In the genomic region with DNA sequence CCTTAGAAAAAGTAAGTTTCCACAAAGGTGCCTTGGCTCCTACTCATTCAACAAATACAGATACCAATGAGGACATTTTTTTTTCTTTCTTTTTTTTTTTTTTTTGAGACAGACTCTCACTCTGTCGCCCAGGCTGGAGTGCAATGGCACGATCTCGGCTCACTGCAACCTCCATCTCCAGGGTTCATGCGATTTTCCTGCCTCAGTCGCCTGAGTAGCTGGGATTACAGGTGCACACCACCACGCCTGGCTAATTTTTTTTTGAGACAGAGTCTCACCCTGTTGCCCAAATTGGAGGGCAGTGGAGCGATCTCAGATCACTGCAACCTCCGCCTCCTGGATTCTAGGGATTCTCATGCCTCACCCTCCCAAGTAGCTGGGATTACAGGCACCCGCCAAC, we compare ENCODE assay signal across 7 cellular contexts. TPM values are rescaled to one million over a fixed set of nuclear protein-coding genes. Genes with fewer than 3 reads are reported as not detected.
A peak's percentile ranks its signal among the peaks of the same experiment; 100 is the strongest.
DNase-seq lines count a peak whose midpoint lies in the region; ATAC-seq, FAIRE-seq and TF ChIP-seq lines count a peak whose summit lies in the region.
"Not testable (repeated sequence)": the region's sequence is repeated elsewhere in the genome, so short reads cannot be mapped to it uniquely, and the experiment has no call there.
"Had no signal": no experiment of that assay in that cellular context is flagged by ENCODE, and none has a peak within 500 bp of the region (broad histone marks: within the 10 kb centered on the region; RNA-seq: fewer than 3 reads in every experiment).

No MANE protein-coding gene starts in this region.

- not testable (repeated sequence) for H3K4me3 ChIP-seq in endodermal cell (ENCODE audit: low read length); HepG2 (replicated peaks in 1 of 3; ENCODE audit: insufficient read depth in 1 of 3, low read depth in 2 of 3, low read length in 3 of 3)

- in situ Hi-C loops in HepG2 (cut with HindIII; ENCODE audit: extremely low pct_ligation_motif_present, low pct_unique_long_range_greater_than_20kb), result not testable (repeated sequence)

- TF ChIP-seq EP300 in HepG2 (IDR thresholded peaks at IDR 0.05; ENCODE audit: low read depth in 2 of 2, low read length in 2 of 2); HepG2 (CRISPR knock-in tag; IDR thresholded peaks at IDR 0.05; ENCODE audit: borderline replicate concordance): not testable (repeated sequence)

- not testable (repeated sequence) for TF ChIP-seq POLR2A in HepG2 (IDR thresholded peaks at IDR 0.05; ENCODE audit: insufficient read depth in 1 of 2, low read depth in 2 of 2, low read length in 2 of 2)

- not testable (repeated sequence) for H3K27me3 ChIP-seq in endodermal cell (ENCODE audit: control insufficient read depth, insufficient read depth, low read length, poor library complexity, severe bottlenecking); HepG2 (ENCODE audit: control insufficient read depth in 1 of 2, insufficient read depth in 2 of 2, low read length in 2 of 2)

- H3K27me3 Mint-ChIP-seq in endodermal cell (ENCODE audit: insufficient read depth); progenitor cell of endocrine pancreas; type B pancreatic cell: not testable (repeated sequence)

- FAIRE-seq in HepG2 (lab: Jason Lieb, UNC), result not testable (repeated sequence)

- H3K9me3 ChIP-seq in endodermal cell (ENCODE audit: control insufficient read depth, low read length); HepG2 (ENCODE audit: low read length): not testable (repeated sequence)

- not testable (repeated sequence) for H2AFZ ChIP-seq in HepG2 (ENCODE audit: low read length)

- not testable (repeated sequence) for H3K9me3 Mint-ChIP-seq in endodermal cell; progenitor cell of endocrine pancreas (ENCODE audit: low read depth); type B pancreatic cell

- CTCF ChIA-PET in RWPE1 (lab: Yijun Ruan, JAX) (interaction anchor here (0.6 kb wide), 2 partner anchors 34 to 135 kb away, joined by 4 to 5 read pairs; no protein-coding TSS in a partner anchor), HepG2 (lab: Yijun Ruan, JAX; ENCODE audit: low intra/inter-chr PET ratio, low total read pairs) (interaction anchor here (0.9 kb wide), 1 partner anchor 25 kb away, joined by 3 read pairs; no protein-coding TSS in a partner anchor)

- not testable (repeated sequence) for TF ChIP-seq CTCF in 22Rv1 (IDR thresholded peaks at IDR 0.05); RWPE1 (conservative IDR thresholded peaks at IDR 0.05; ENCODE audit: low read depth); endodermal cell (conservative IDR thresholded peaks at IDR 0.05); HepG2 (CRISPR knock-in tag; IDR thresholded peaks at IDR 0.05); progenitor cell of endocrine pancreas (IDR thresholded peaks at IDR 0.05; ENCODE audit: unreplicated experiment); type B pancreatic cell (conservative IDR thresholded peaks at IDR 0.05)

- intact Hi-C loops in HepG2 (cut with micrococcal nuclease; ENCODE audit: unreplicated experiment), result not testable (repeated sequence)

- H3K4me3 Mint-ChIP-seq in endodermal cell; progenitor cell of endocrine pancreas (ENCODE audit: low read depth); type B pancreatic cell: not testable (repeated sequence)

- H3K36me3 Mint-ChIP-seq in endodermal cell (ENCODE audit: low read depth) (peaks cover 52% of the 10 kb centered on the region), progenitor cell of endocrine pancreas (ENCODE audit: insufficient read depth) (peaks cover 13% of the 10 kb centered on the region)
- H3K36me3 Mint-ChIP-seq in type B pancreatic cell, result not testable (repeated sequence)

- H3K4me1 Mint-ChIP-seq in endodermal cell; progenitor cell of endocrine pancreas (ENCODE audit: low read depth); type B pancreatic cell (ENCODE audit: unreplicated experiment): not testable (repeated sequence)

- H3K27ac ChIP-seq in 22Rv1 (peak overlapping the region; percentile 79), RWPE1 (peak overlapping the region; percentile 10; the same call in 1 of the 2 replicates), HepG2 (ENCODE audit: extremely low read length, insufficient read depth, low read length) (peak overlapping the region; percentile 74)
- H3K27ac ChIP-seq in endodermal cell (ENCODE audit: low read depth, low read length), result not testable (repeated sequence)

- H4K20me1 ChIP-seq in HepG2 (ENCODE audit: insufficient read depth, low read length), result peaks cover 14% of the 10 kb centered on the region; the same call in 1 of the 2 replicates

- not testable (repeated sequence) for BruUV-seq in HepG2 (replicated peaks; lab: Mats Ljungman, UMichigan)

- 90 to 97% methylated on average over 8 to 9 of the region's 9 CpGs for WGBS in endodermal cell (ENCODE audit: insufficient coverage in 1 of 2, insufficient read length in 1 of 2), 2 experiments
- 65% methylated on average over 9 of the region's 9 CpGs for WGBS in HepG2 (ENCODE audit: low lambda C conversion rate)

- peaks cover 17% of the 10 kb centered on the region for H3K79me2 ChIP-seq in HepG2 (ENCODE audit: insufficient read depth, low read length)

- not testable (repeated sequence) for TF ChIP-seq RAD21 in HepG2 (CRISPR knock-in tag; IDR thresholded peaks at IDR 0.05)

- ATAC-seq in HepG2, result peak; percentile 5; the same call in 2 of the 3 replicates

- H3K9ac ChIP-seq in endodermal cell (ENCODE audit: extremely low read depth, low read length, poor library complexity, severe bottlenecking), result not testable (repeated sequence)
- peak overlapping the region; percentile 16; the same call in 1 of the 2 replicates for H3K9ac ChIP-seq in HepG2 (ENCODE audit: insufficient read depth, low read depth, low read length)

- POLR2A ChIA-PET in RWPE1 (lab: Yijun Ruan, JAX; ENCODE audit: low non-redundant PET) (interaction anchor here (0.7 kb wide), 1 partner anchor 566 kb away, joined by 5 read pairs; no protein-coding TSS in a partner anchor), HepG2 (lab: Yijun Ruan, JAX) (interaction anchor here (1.0 to 1.5 kb wide), 3 partner anchors 9 to 43 kb away, joined by 3 to 5 read pairs (median 3); a partner anchor contains a TSS)

- H3K36me3 ChIP-seq in endodermal cell (ENCODE audit: control insufficient read depth, insufficient read depth, low read length), result peaks cover 66% of the 10 kb centered on the region
- peaks cover 17 to 40% of the 10 kb centered on the region in 2 experiments for H3K36me3 ChIP-seq in HepG2 (replicated peaks in 1 of 2; ENCODE audit: control insufficient read depth in 1 of 2, insufficient read depth in 2 of 2, low read length in 2 of 2)

- H3K4me2 ChIP-seq in HepG2 (ENCODE audit: low read depth, low read length), result peak overlapping the region; percentile 38; the same call in 1 of the 2 replicates

- not testable (repeated sequence) for DNase-seq in RWPE1 (ENCODE audit: low spot score); endodermal cell; HepG2 (ENCODE audit: low spot score); progenitor cell of endocrine pancreas (ENCODE audit: low spot score, unreplicated experiment); type B pancreatic cell (ENCODE audit: extremely low spot score, unreplicated experiment)

- H3K27ac Mint-ChIP-seq in endodermal cell (peak overlapping the region; percentile 23), progenitor cell of endocrine pancreas (peak overlapping the region; percentile 98), type B pancreatic cell (peak overlapping the region; percentile 77)

- not testable (repeated sequence) for H3K4me1 ChIP-seq in endodermal cell (ENCODE audit: control insufficient read depth, insufficient read depth, low read length)
- peaks cover 34% of the 10 kb centered on the region for H3K4me1 ChIP-seq in HepG2 (ENCODE audit: insufficient read depth, low read length)

RNA-seq across cellular contexts. Expression of a gene that starts 7.8 kb away (rescaled TPM):
- total RNA-seq in endodermal cell, result 100 to 1,000 TPM; 106 to 116 TPM
- 109 TPM for polyA plus RNA-seq in endodermal cell (2013, experiment 1 of 2)
- 99.3 TPM for polyA plus RNA-seq in endodermal cell (2013, experiment 2 of 2)
- 71.4 and 103 TPM in 2 replicates for total RNA-seq in HepG2 (2016; rRNA removed; fragmentation: Illumina TruSeq; extraction: Trizol)
- 34.6 and 40.9 TPM in 2 replicates for total RNA-seq in HepG2 (2016; cell fraction: cytosol; rRNA removed; fragmentation: Illumina TruSeq; extraction: Trizol; ENCODE audit: low read depth)
- total RNA-seq in HepG2 (2016; cell fraction: insoluble cytoplasmic fraction; rRNA removed; fragmentation: Illumina TruSeq; extraction: Trizol), result 68.8 and 97.8 TPM in 2 replicates
- 110 and 126 TPM in 2 replicates for total RNA-seq in HepG2 (2016; cell fraction: membrane; rRNA removed; fragmentation: Illumina TruSeq; extraction: Trizol)
- 55.1 and 65.4 TPM in 2 replicates for total RNA-seq in HepG2 (2016; cell fraction: nucleus; rRNA removed; fragmentation: Illumina TruSeq; extraction: Trizol)
- 112 and 115 TPM in 2 replicates for polyA plus RNA-seq in HepG2 (2011; rRNA removed)
- polyA plus RNA-seq in HepG2 (2011; cell fraction: cytosol; rRNA removed), result 113 and 122 TPM in 2 replicates
- 110 and 112 TPM in 2 replicates for polyA plus RNA-seq in HepG2 (2011; cell fraction: nucleus; rRNA removed)
- 80.4 and 124 TPM in 2 replicates for polyA plus RNA-seq in HepG2 (2012)
- polyA plus RNA-seq in HepG2 (2016; cell fraction: cytosol; fragmentation: Illumina TruSeq; extraction: Trizol; ENCODE audit: low read depth), result 68.3 and 68.8 TPM in 2 replicates
- polyA plus RNA-seq in HepG2 (2016; cell fraction: insoluble cytoplasmic fraction; fragmentation: Illumina TruSeq; extraction: Trizol; ENCODE audit: low read depth), result 137 and 157 TPM in 2 replicates
- polyA plus RNA-seq in HepG2 (2016; cell fraction: membrane; fragmentation: Illumina TruSeq; extraction: Trizol; ENCODE audit: low read depth), result 130 and 160 TPM in 2 replicates
- 103 and 117 TPM in 2 replicates for polyA plus RNA-seq in HepG2 (2016; cell fraction: nucleus; fragmentation: Illumina TruSeq; extraction: Trizol; ENCODE audit: insufficient read depth, low read depth)
- 67.1 and 79.8 TPM in 2 replicates for polyA minus RNA-seq in HepG2 (2011; rRNA and poly(A)+ RNA removed; ENCODE audit: low replicate concordance)
- 86.8 and 115 TPM in 2 replicates for polyA minus RNA-seq in HepG2 (2011; cell fraction: cytosol; rRNA and poly(A)+ RNA removed)
- 84.1 and 87.9 TPM in 2 replicates for polyA minus RNA-seq in HepG2 (2011; cell fraction: nucleus; rRNA and poly(A)+ RNA removed)
- 114 and 121 TPM in 2 replicates for total RNA-seq in progenitor cell of endocrine pancreas
- 107 and 118 TPM in 2 replicates for total RNA-seq in type B pancreatic cell (ENCODE audit: low replicate concordance)

RNA-seq across cellular contexts. Expression of a gene that starts 20.0 kb away (rescaled TPM):
- not detected for total RNA-seq in endodermal cell
- polyA plus RNA-seq in endodermal cell (2013, experiment 1 of 2), result 0.43 TPM
- polyA plus RNA-seq in endodermal cell (2013, experiment 2 of 2), result 0.66 TPM
- total RNA-seq in HepG2 (2016; rRNA removed; fragmentation: Illumina TruSeq; extraction: Trizol), result 0.13 TPM in 1 of 2 replicates, not detected in the other
- not detected in 2 replicates for total RNA-seq in HepG2 (2016; cell fraction: cytosol; rRNA removed; fragmentation: Illumina TruSeq; extraction: Trizol; ENCODE audit: low read depth)
- total RNA-seq in HepG2 (2016; cell fraction: insoluble cytoplasmic fraction; rRNA removed; fragmentation: Illumina TruSeq; extraction: Trizol), result 0.11 TPM in 1 of 2 replicates, not detected in the other
- total RNA-seq in HepG2 (2016; cell fraction: membrane; rRNA removed; fragmentation: Illumina TruSeq; extraction: Trizol), result not detected in 2 replicates
- not detected in 2 replicates for total RNA-seq in HepG2 (2016; cell fraction: nucleus; rRNA removed; fragmentation: Illumina TruSeq; extraction: Trizol)
- polyA plus RNA-seq in HepG2 (2011; rRNA removed), result 0.24 TPM in 1 of 2 replicates, not detected in the other
- 0.10 and 0.13 TPM in 2 replicates for polyA plus RNA-seq in HepG2 (2011; cell fraction: cytosol; rRNA removed)
- 0.17 and 0.21 TPM in 2 replicates for polyA plus RNA-seq in HepG2 (2011; cell fraction: nucleus; rRNA removed)
- polyA plus RNA-seq in HepG2 (2012), result 1.3 and 1.4 TPM in 2 replicates
- 0.08 and 0.14 TPM in 2 replicates for polyA plus RNA-seq in HepG2 (2016; cell fraction: cytosol; fragmentation: Illumina TruSeq; extraction: Trizol; ENCODE audit: low read depth)
- not detected in 2 replicates for polyA plus RNA-seq in HepG2 (2016; cell fraction: insoluble cytoplasmic fraction; fragmentation: Illumina TruSeq; extraction: Trizol; ENCODE audit: low read depth)
- polyA plus RNA-seq in HepG2 (2016; cell fraction: membrane; fragmentation: Illumina TruSeq; extraction: Trizol; ENCODE audit: low read depth), result not detected in 2 replicates
- polyA plus RNA-seq in HepG2 (2016; cell fraction: nucleus; fragmentation: Illumina TruSeq; extraction: Trizol; ENCODE audit: insufficient read depth, low read depth), result not detected in 2 replicates
- polyA minus RNA-seq in HepG2 (2011; rRNA and poly(A)+ RNA removed; ENCODE audit: low replicate concordance), result 0.65 TPM in 1 of 2 replicates, not detected in the other
- not detected in 2 replicates for polyA minus RNA-seq in HepG2 (2011; cell fraction: cytosol; rRNA and poly(A)+ RNA removed)
- not detected in 2 replicates for polyA minus RNA-seq in HepG2 (2011; cell fraction: nucleus; rRNA and poly(A)+ RNA removed)
- total RNA-seq in progenitor cell of endocrine pancreas, result 0.22 and 0.47 TPM in 2 replicates
- total RNA-seq in type B pancreatic cell (ENCODE audit: low replicate concordance), result 0.31 TPM in 1 of 2 replicates, not detected in the other
- total RNA-seq: CD4-positive, alpha-beta memory T cell had no signal

RNA-seq across cellular contexts. Expression of a gene that starts 42.1 kb away (rescaled TPM):
- total RNA-seq in endodermal cell, result 10 to 100 TPM; 48.6 to 60.1 TPM
- polyA plus RNA-seq in endodermal cell (2013, experiment 1 of 2), result 49.4 TPM
- polyA plus RNA-seq in endodermal cell (2013, experiment 2 of 2), result 47.7 TPM
- total RNA-seq in HepG2 (2016; rRNA removed; fragmentation: Illumina TruSeq; extraction: Trizol), result 84.9 and 97.2 TPM in 2 replicates
- total RNA-seq in HepG2 (2016; cell fraction: cytosol; rRNA removed; fragmentation: Illumina TruSeq; extraction: Trizol; ENCODE audit: low read depth), result 24.2 and 29.1 TPM in 2 replicates
- 82.6 and 109 TPM in 2 replicates for total RNA-seq in HepG2 (2016; cell fraction: insoluble cytoplasmic fraction; rRNA removed; fragmentation: Illumina TruSeq; extraction: Trizol)
- 30.1 and 33.3 TPM in 2 replicates for total RNA-seq in HepG2 (2016; cell fraction: membrane; rRNA removed; fragmentation: Illumina TruSeq; extraction: Trizol)
- total RNA-seq in HepG2 (2016; cell fraction: nucleus; rRNA removed; fragmentation: Illumina TruSeq; extraction: Trizol), result 38.1 and 38.5 TPM in 2 replicates
- 38.2 and 41.0 TPM in 2 replicates for polyA plus RNA-seq in HepG2 (2011; rRNA removed)
- 49.9 and 54.2 TPM in 2 replicates for polyA plus RNA-seq in HepG2 (2011; cell fraction: cytosol; rRNA removed)
- polyA plus RNA-seq in HepG2 (2011; cell fraction: nucleus; rRNA removed), result 18.4 and 23.0 TPM in 2 replicates
- 27.3 and 34.0 TPM in 2 replicates for polyA plus RNA-seq in HepG2 (2012)
- polyA plus RNA-seq in HepG2 (2016; cell fraction: cytosol; fragmentation: Illumina TruSeq; extraction: Trizol; ENCODE audit: low read depth), result 20.2 and 21.5 TPM in 2 replicates
- 98.6 and 104 TPM in 2 replicates for polyA plus RNA-seq in HepG2 (2016; cell fraction: insoluble cytoplasmic fraction; fragmentation: Illumina TruSeq; extraction: Trizol; ENCODE audit: low read depth)
- 25.0 and 28.0 TPM in 2 replicates for polyA plus RNA-seq in HepG2 (2016; cell fraction: membrane; fragmentation: Illumina TruSeq; extraction: Trizol; ENCODE audit: low read depth)
- polyA plus RNA-seq in HepG2 (2016; cell fraction: nucleus; fragmentation: Illumina TruSeq; extraction: Trizol; ENCODE audit: insufficient read depth, low read depth), result 53.2 and 62.7 TPM in 2 replicates
- 73.9 and 128 TPM in 2 replicates for polyA minus RNA-seq in HepG2 (2011; rRNA and poly(A)+ RNA removed; ENCODE audit: low replicate concordance)
- polyA minus RNA-seq in HepG2 (2011; cell fraction: cytosol; rRNA and poly(A)+ RNA removed), result 30.2 and 32.8 TPM in 2 replicates
- 25.9 and 34.8 TPM in 2 replicates for polyA minus RNA-seq in HepG2 (2011; cell fraction: nucleus; rRNA and poly(A)+ RNA removed)
- 30.1 and 33.4 TPM in 2 replicates for total RNA-seq in progenitor cell of endocrine pancreas
- 40.2 and 40.5 TPM in 2 replicates for total RNA-seq in type B pancreatic cell (ENCODE audit: low replicate concordance)

RNA-seq across cellular contexts. Expression of a gene that starts 42.3 kb away (rescaled TPM):
- total RNA-seq in endodermal cell (10 to 100 TPM; 19.6 to 22.1 TPM), HepG2 (2016; rRNA removed; fragmentation: Illumina TruSeq; extraction: Trizol) (11.4 and 13.9 TPM in 2 replicates), progenitor cell of endocrine pancreas (19.7 and 23.9 TPM in 2 replicates), type B pancreatic cell (ENCODE audit: low replicate concordance) (20.6 and 22.6 TPM in 2 replicates)
- polyA plus RNA-seq in endodermal cell (2013, experiment 1 of 2), result 13.5 TPM
- polyA plus RNA-seq in endodermal cell (2013, experiment 2 of 2), result 11.6 TPM
- total RNA-seq in HepG2 (2016; cell fraction: cytosol; rRNA removed; fragmentation: Illumina TruSeq; extraction: Trizol; ENCODE audit: low read depth), result 6.5 and 6.8 TPM in 2 replicates
- 11.7 and 13.5 TPM in 2 replicates for total RNA-seq in HepG2 (2016; cell fraction: insoluble cytoplasmic fraction; rRNA removed; fragmentation: Illumina TruSeq; extraction: Trizol)
- total RNA-seq in HepG2 (2016; cell fraction: membrane; rRNA removed; fragmentation: Illumina TruSeq; extraction: Trizol), result 8.2 and 8.9 TPM in 2 replicates
- total RNA-seq in HepG2 (2016; cell fraction: nucleus; rRNA removed; fragmentation: Illumina TruSeq; extraction: Trizol), result 11.2 and 11.7 TPM in 2 replicates
- polyA plus RNA-seq in HepG2 (2011; rRNA removed), result 6.2 and 6.3 TPM in 2 replicates
- 3.6 and 3.9 TPM in 2 replicates for polyA plus RNA-seq in HepG2 (2011; cell fraction: cytosol; rRNA removed)
- polyA plus RNA-seq in HepG2 (2011; cell fraction: nucleus; rRNA removed), result 6.3 and 8.2 TPM in 2 replicates
- polyA plus RNA-seq in HepG2 (2012), result 5.1 and 5.9 TPM in 2 replicates
- polyA plus RNA-seq in HepG2 (2016; cell fraction: cytosol; fragmentation: Illumina TruSeq; extraction: Trizol; ENCODE audit: low read depth), result 0.99 and 1.1 TPM in 2 replicates
- polyA plus RNA-seq in HepG2 (2016; cell fraction: insoluble cytoplasmic fraction; fragmentation: Illumina TruSeq; extraction: Trizol; ENCODE audit: low read depth), result 8.6 and 8.7 TPM in 2 replicates
- polyA plus RNA-seq in HepG2 (2016; cell fraction: membrane; fragmentation: Illumina TruSeq; extraction: Trizol; ENCODE audit: low read depth), result 2.1 and 2.5 TPM in 2 replicates
- 12.2 and 13.2 TPM in 2 replicates for polyA plus RNA-seq in HepG2 (2016; cell fraction: nucleus; fragmentation: Illumina TruSeq; extraction: Trizol; ENCODE audit: insufficient read depth, low read depth)
- polyA minus RNA-seq in HepG2 (2011; rRNA and poly(A)+ RNA removed; ENCODE audit: low replicate concordance), result 6.1 and 20.2 TPM in 2 replicates
- 4.1 and 6.0 TPM in 2 replicates for polyA minus RNA-seq in HepG2 (2011; cell fraction: cytosol; rRNA and poly(A)+ RNA removed)
- polyA minus RNA-seq in HepG2 (2011; cell fraction: nucleus; rRNA and poly(A)+ RNA removed), result 8.9 and 12.2 TPM in 2 replicates

RNA-seq across cellular contexts. Expression of a gene that starts 53.6 kb away (rescaled TPM):
- total RNA-seq in endodermal cell, result 10 to 100 TPM; 17.8 to 23.2 TPM
- polyA plus RNA-seq in endodermal cell (2013, experiment 1 of 2), result 20.4 TPM
- polyA plus RNA-seq in endodermal cell (2013, experiment 2 of 2), result 19.5 TPM
- 2.7 and 3.2 TPM in 2 replicates for total RNA-seq in HepG2 (2016; rRNA removed; fragmentation: Illumina TruSeq; extraction: Trizol)
- 6.3 and 7.0 TPM in 2 replicates for total RNA-seq in HepG2 (2016; cell fraction: cytosol; rRNA removed; fragmentation: Illumina TruSeq; extraction: Trizol; ENCODE audit: low read depth)
- 2.7 and 3.2 TPM in 2 replicates for total RNA-seq in HepG2 (2016; cell fraction: insoluble cytoplasmic fraction; rRNA removed; fragmentation: Illumina TruSeq; extraction: Trizol)
- 3.6 and 4.2 TPM in 2 replicates for total RNA-seq in HepG2 (2016; cell fraction: membrane; rRNA removed; fragmentation: Illumina TruSeq; extraction: Trizol)
- 3.1 and 3.8 TPM in 2 replicates for total RNA-seq in HepG2 (2016; cell fraction: nucleus; rRNA removed; fragmentation: Illumina TruSeq; extraction: Trizol)
- polyA plus RNA-seq in HepG2 (2011; rRNA removed), result 3.3 and 3.4 TPM in 2 replicates
- polyA plus RNA-seq in HepG2 (2011; cell fraction: cytosol; rRNA removed), result 1.8 and 2.1 TPM in 2 replicates
- polyA plus RNA-seq in HepG2 (2011; cell fraction: nucleus; rRNA removed), result 5.7 TPM in 2 replicates
- polyA plus RNA-seq in HepG2 (2012), result 4.3 and 4.9 TPM in 2 replicates
- polyA plus RNA-seq in HepG2 (2016; cell fraction: cytosol; fragmentation: Illumina TruSeq; extraction: Trizol; ENCODE audit: low read depth), result 2.5 and 2.8 TPM in 2 replicates
- polyA plus RNA-seq in HepG2 (2016; cell fraction: insoluble cytoplasmic fraction; fragmentation: Illumina TruSeq; extraction: Trizol; ENCODE audit: low read depth), result 4.0 and 5.0 TPM in 2 replicates
- polyA plus RNA-seq in HepG2 (2016; cell fraction: membrane; fragmentation: Illumina TruSeq; extraction: Trizol; ENCODE audit: low read depth), result 2.8 and 3.1 TPM in 2 replicates
- polyA plus RNA-seq in HepG2 (2016; cell fraction: nucleus; fragmentation: Illumina TruSeq; extraction: Trizol; ENCODE audit: insufficient read depth, low read depth), result 7.6 and 7.9 TPM in 2 replicates
- 7.2 and 11.6 TPM in 2 replicates for polyA minus RNA-seq in HepG2 (2011; rRNA and poly(A)+ RNA removed; ENCODE audit: low replicate concordance)
- 3.3 and 3.6 TPM in 2 replicates for polyA minus RNA-seq in HepG2 (2011; cell fraction: cytosol; rRNA and poly(A)+ RNA removed)
- 6.6 and 9.8 TPM in 2 replicates for polyA minus RNA-seq in HepG2 (2011; cell fraction: nucleus; rRNA and poly(A)+ RNA removed)
- 26.1 and 26.2 TPM in 2 replicates for total RNA-seq in progenitor cell of endocrine pancreas
- total RNA-seq in type B pancreatic cell (ENCODE audit: low replicate concordance), result 17.0 and 19.7 TPM in 2 replicates

Comparison
In these comparisons a context has a peak if more than half of its experiments do, and no peak if none do; other contexts are left out.
1. H3K27ac Mint-ChIP-seq: peak in every context shown above with its lines; median percentile 98 in progenitor cell of endocrine pancreas; 77 in type B pancreatic cell; 23 in endodermal cell.